In genomic region chr6:32064706-32065105, GRCh38 we compare ENCODE assay signal across 9 cellular contexts. TPM values are rescaled to one million over a fixed set of nuclear protein-coding genes. Genes with fewer than 3 reads are reported as not detected.
"Had no signal": no experiment of that assay in that cellular context is flagged by ENCODE, and none has a peak within 500 bp of the region (broad histone marks: within the 10 kb centered on the region; RNA-seq: fewer than 3 reads in every experiment).

No MANE protein-coding gene starts in this region.

- H3K27ac ChIP-seq: GM23248 had no signal

- H3K4me3 ChIP-seq: GM23248, GM23338, HAP-1 had no signal

- H3K9me3 ChIP-seq: HAP-1 had no signal

- H3K9me3 Mint-ChIP-seq: GM23338, H9, HFFc6 had no signal

- H3K4me1 ChIP-seq: HAP-1 had no signal

- DNase-seq: GM23248, GOT3, H7, H9, HCEC 1CT, HFFc6 had no signal

- H3K9ac ChIP-seq: GM23248 had no signal

- H3K4me2 ChIP-seq: GM23338 had no signal

- H3K4me3 Mint-ChIP-seq: GM23338, H9, HFFc6 had no signal

- H3K36me3 ChIP-seq: HAP-1 had no signal

- H3K27ac Mint-ChIP-seq: GM23338, H9, HFFc6 had no signal

- ATAC-seq: GM23338, HCT116 had no signal

- H2AFZ ChIP-seq: GM23248, GM23338 had no signal

RNA-seq across cellular contexts. Expression of gene CYP21A2, which starts 26.5 kb away (rescaled TPM):
- total RNA-seq: GM23248, GM23338, H7, H9 had no signal
- polyA plus RNA-seq: GM23248 had no signal

RNA-seq across cellular contexts. Expression of gene C4B, which starts 50.1 kb away (rescaled TPM):
- total RNA-seq: GM23338 had no signal
